7 cellular contexts compared by ENCODE assay signal in the genomic region with DNA sequence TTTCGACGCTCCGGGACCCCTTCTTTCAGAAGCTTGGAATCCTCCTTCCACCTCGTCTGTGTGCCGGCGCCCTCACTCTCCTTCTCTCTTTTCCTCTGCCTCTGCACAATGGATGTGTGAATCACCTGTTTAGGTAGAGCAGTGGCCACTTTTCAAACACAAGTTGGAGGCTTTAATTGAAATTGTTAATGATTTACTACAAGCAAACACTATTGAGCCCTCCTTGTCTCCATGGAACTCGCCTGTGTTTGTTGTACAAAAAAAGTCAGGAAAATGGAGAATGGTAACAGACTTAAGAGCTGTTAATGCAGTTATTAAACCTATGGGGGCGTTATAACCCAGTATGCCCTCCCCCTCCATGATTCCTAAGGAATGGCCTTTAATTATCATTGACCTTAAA.
DNase-seq lines count a peak whose midpoint lies in the region; ATAC-seq, FAIRE-seq and TF ChIP-seq lines count a peak whose summit lies in the region.
"Not testable (repeated sequence)": the region's sequence is repeated elsewhere in the genome, so short reads cannot be mapped to it uniquely, and the experiment has no call there.

No MANE protein-coding gene starts in this region.

- not testable (repeated sequence) for H3K4me1 ChIP-seq in colonic mucosa; small intestine (ENCODE audit: control insufficient read depth in 2 of 2, insufficient read depth in 1 of 2, low read depth in 1 of 2, low read length in 1 of 2)
- peaks cover 10% of the 10 kb centered on the region; the same call in 1 of the 2 replicates for H3K4me1 ChIP-seq in HepG2 (ENCODE audit: insufficient read depth, low read length)
- H3K4me1 ChIP-seq in mucosa of stomach (ENCODE audit: control insufficient read depth, insufficient read depth, low read length) = peaks cover 13% of the 10 kb centered on the region

- H3K9me3 ChIP-seq in colonic mucosa; HepG2 (ENCODE audit: low read length); mucosa of stomach (ENCODE audit: control insufficient read depth, low read length); small intestine (ENCODE audit: control insufficient read depth, low read depth): not testable (repeated sequence)

- POLR2A ChIA-PET in HepG2 (lab: Yijun Ruan, JAX) = not testable (repeated sequence)

- not testable (repeated sequence) for H3K27me3 ChIP-seq in colonic mucosa; HepG2 (ENCODE audit: control insufficient read depth in 1 of 2, insufficient read depth in 2 of 2, low read length in 2 of 2); mucosa of stomach (ENCODE audit: control insufficient read depth, insufficient read depth, low read length); small intestine (ENCODE audit: control insufficient read depth in 2 of 2, insufficient read depth in 2 of 2, low read length in 2 of 2)

- not testable (repeated sequence) for H3K36me3 ChIP-seq in colonic mucosa; HepG2 (replicated peaks in 1 of 2; ENCODE audit: control insufficient read depth in 1 of 2, insufficient read depth in 2 of 2, low read length in 2 of 2); mucosa of stomach (ENCODE audit: control insufficient read depth, insufficient read depth, low read length); small intestine (ENCODE audit: control insufficient read depth in 2 of 2, insufficient read depth in 2 of 2, low read length in 2 of 2)

- in situ Hi-C loops in HepG2 (cut with HindIII; ENCODE audit: extremely low pct_ligation_motif_present, low pct_unique_long_range_greater_than_20kb) = not testable (repeated sequence)

- not testable (repeated sequence) for H3K4me2 ChIP-seq in HepG2 (ENCODE audit: low read depth, low read length)

- BruUV-seq in HepG2 (replicated peaks; lab: Mats Ljungman, UMichigan) = not testable (repeated sequence)

- intact Hi-C loops in colonic mucosa (cut with DNase I); HepG2 (cut with micrococcal nuclease; ENCODE audit: unreplicated experiment): not testable (repeated sequence)

- H3K79me2 ChIP-seq in HepG2 (ENCODE audit: insufficient read depth, low read length) = not testable (repeated sequence)

- not testable (repeated sequence) for H3K9ac ChIP-seq in colonic mucosa (ENCODE audit: low read depth in 2 of 2, low read length in 2 of 2); HepG2 (ENCODE audit: insufficient read depth, low read depth, low read length)
- peak overlapping the region; percentile 68 for H3K9ac ChIP-seq in mucosa of stomach (ENCODE audit: low read length)

- TF ChIP-seq POLR2A in HepG2 (IDR thresholded peaks at IDR 0.05; ENCODE audit: insufficient read depth in 1 of 2, low read depth in 2 of 2, low read length in 2 of 2) = not testable (repeated sequence)

- not testable (repeated sequence) for TF ChIP-seq CTCF in colonic mucosa (IDR thresholded peaks at IDR 0.05); HepG2 (CRISPR knock-in tag; IDR thresholded peaks at IDR 0.05)

- ATAC-seq in HepG2 = peak; percentile 92

- H3K27ac ChIP-seq in colonic mucosa (peak overlapping the region; percentile 64), small intestine (ENCODE audit: low read depth in 1 of 2, low read length in 1 of 2) (peak overlapping the region in 1 of 2 donors; percentile 59)
- not testable (repeated sequence) for H3K27ac ChIP-seq in HepG2 (ENCODE audit: extremely low read length, insufficient read depth, low read length)

- CTCF ChIA-PET in HepG2 (lab: Yijun Ruan, JAX; ENCODE audit: low intra/inter-chr PET ratio, low total read pairs) = not testable (repeated sequence)

- not testable (repeated sequence) for H3K4me3 ChIP-seq in colonic mucosa; HepG2 (replicated peaks in 1 of 3; ENCODE audit: insufficient read depth in 1 of 3, low read depth in 2 of 3, low read length in 3 of 3); small intestine (ENCODE audit: low read depth in 1 of 2, low read length in 2 of 2)
- H3K4me3 ChIP-seq in mucosa of stomach (ENCODE audit: low read length) = peak overlapping the region; percentile 34

- not testable (repeated sequence) for H4K20me1 ChIP-seq in HepG2 (ENCODE audit: insufficient read depth, low read length)

- H2AFZ ChIP-seq in HepG2 (ENCODE audit: low read length) = not testable (repeated sequence)

- 2% methylated on average over 8 of the region's 8 CpGs for WGBS in HepG2 (ENCODE audit: low lambda C conversion rate)
- 20 to 62% (median 31%) methylated on average over 8 of the region's 8 CpGs for WGBS in small intestine, 3 donors

- not testable (repeated sequence) for TF ChIP-seq RAD21 in HepG2 (CRISPR knock-in tag; IDR thresholded peaks at IDR 0.05)

- TF ChIP-seq EP300 in HepG2 (IDR thresholded peaks at IDR 0.05; ENCODE audit: low read depth in 2 of 2, low read length in 2 of 2); HepG2 (CRISPR knock-in tag; IDR thresholded peaks at IDR 0.05; ENCODE audit: borderline replicate concordance): not testable (repeated sequence)

- peak; percentile 24 for DNase-seq in COLO668 (lab: John Stamatoyannopoulos, UW; ENCODE audit: unreplicated experiment)
- peak; percentile 71 for DNase-seq in HT-29 (ENCODE audit: low spot score)
- DNase-seq in colonic mucosa = not testable (repeated sequence)
- DNase-seq in HepG2 (ENCODE audit: low spot score) = peak; percentile 29
- DNase-seq in small intestine = peak; percentile 44

- FAIRE-seq in islet of Langerhans (lab: Jason Lieb, UNC) (peak; percentile 94), small intestine (lab: Jason Lieb, UNC) (peak; percentile 82)
- not testable (repeated sequence) for FAIRE-seq in HepG2 (lab: Jason Lieb, UNC)

TF ChIP-seq in HepG2, 621 proteins besides CTCF, POLR2A, EP300 and RAD21 (continues in another document):
- TF ChIP-seq, protein P1, sequence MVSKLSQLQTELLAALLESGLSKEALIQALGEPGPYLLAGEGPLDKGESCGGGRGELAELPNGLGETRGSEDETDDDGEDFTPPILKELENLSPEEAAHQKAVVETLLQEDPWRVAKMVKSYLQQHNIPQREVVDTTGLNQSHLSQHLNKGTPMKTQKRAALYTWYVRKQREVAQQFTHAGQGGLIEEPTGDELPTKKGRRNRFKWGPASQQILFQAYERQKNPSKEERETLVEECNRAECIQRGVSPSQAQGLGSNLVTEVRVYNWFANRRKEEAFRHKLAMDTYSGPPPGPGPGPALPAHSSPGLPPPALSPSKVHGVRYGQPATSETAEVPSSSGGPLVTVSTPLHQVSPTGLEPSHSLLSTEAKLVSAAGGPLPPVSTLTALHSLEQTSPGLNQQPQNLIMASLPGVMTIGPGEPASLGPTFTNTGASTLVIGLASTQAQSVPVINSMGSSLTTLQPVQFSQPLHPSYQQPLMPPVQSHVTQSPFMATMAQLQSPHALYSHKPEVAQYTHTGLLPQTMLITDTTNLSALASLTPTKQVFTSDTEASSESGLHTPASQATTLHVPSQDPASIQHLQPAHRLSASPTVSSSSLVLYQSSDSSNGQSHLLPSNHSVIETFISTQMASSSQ (IDR thresholded peaks at IDR 0.05; ENCODE audit: low read depth) = peak; percentile 85
- TF ChIP-seq, protein P1 (CRISPR knock-in tag; IDR thresholded peaks at IDR 0.05; ENCODE audit: borderline replicate concordance) = peak; percentile 62; the same call in 1 of the 2 replicates
- TF ChIP-seq ZNF607 (CRISPR knock-in tag; IDR thresholded peaks at IDR 0.05; ENCODE audit: borderline replicate concordance) (0 out of 2 replicates have a peak, but pooled peaks have one; percentile 9), ZNF644 (CRISPR knock-in tag; IDR thresholded peaks at IDR 0.05; ENCODE audit: low read depth) (peak; percentile 25; the same call in 1 of the 2 replicates)
- TF ChIP-seq, protein P2, sequence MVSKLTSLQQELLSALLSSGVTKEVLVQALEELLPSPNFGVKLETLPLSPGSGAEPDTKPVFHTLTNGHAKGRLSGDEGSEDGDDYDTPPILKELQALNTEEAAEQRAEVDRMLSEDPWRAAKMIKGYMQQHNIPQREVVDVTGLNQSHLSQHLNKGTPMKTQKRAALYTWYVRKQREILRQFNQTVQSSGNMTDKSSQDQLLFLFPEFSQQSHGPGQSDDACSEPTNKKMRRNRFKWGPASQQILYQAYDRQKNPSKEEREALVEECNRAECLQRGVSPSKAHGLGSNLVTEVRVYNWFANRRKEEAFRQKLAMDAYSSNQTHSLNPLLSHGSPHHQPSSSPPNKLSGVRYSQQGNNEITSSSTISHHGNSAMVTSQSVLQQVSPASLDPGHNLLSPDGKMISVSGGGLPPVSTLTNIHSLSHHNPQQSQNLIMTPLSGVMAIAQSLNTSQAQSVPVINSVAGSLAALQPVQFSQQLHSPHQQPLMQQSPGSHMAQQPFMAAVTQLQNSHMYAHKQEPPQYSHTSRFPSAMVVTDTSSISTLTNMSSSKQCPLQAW (CRISPR knock-in tag; IDR thresholded peaks at IDR 0.05) = peak; percentile 81; the same call in 1 of the 2 replicates
